In the genomic region with DNA sequence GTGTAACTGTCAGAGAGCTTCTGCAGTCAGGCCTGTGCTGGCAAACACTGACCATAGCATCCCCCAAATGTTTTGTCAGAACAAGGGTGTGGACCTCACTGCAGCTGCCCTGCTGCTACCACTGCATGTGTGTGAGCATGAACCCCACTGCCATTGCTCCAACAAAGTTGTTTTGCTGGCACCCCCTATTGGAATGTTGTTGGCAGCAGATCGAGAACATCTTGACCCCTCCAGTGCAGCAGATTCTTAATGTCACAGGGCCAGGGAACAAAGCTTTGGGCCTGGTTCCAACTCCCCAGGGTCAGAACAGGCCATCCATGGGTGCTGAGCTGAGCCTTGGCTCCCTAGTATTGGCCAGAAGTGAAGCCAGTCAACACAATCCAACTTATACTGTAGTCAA, we compare ENCODE assay signal across 22 cellular contexts.
DNase-seq lines count a peak whose midpoint lies in the region; ATAC-seq and TF ChIP-seq lines count a peak whose summit lies in the region.
"Had no signal": no experiment of that assay in that cellular context is flagged by ENCODE, and none has a peak within 500 bp of the region (broad histone marks: within the 10 kb centered on the region; RNA-seq: fewer than 3 reads in every experiment).

No MANE protein-coding gene starts in this region.

- no peaks in the 10 kb centered on the region for H3K27me3 Mint-ChIP-seq in H9 (ENCODE audit: low read depth)
- H3K27me3 Mint-ChIP-seq: CD4-positive, alpha-beta memory T cell; CD4-positive, CD25-positive, alpha-beta regulatory T cell; CD8-positive, alpha-beta memory T cell had no signal

- no peak overlapping the region for H3K18ac ChIP-seq in H9 (ENCODE audit: insufficient read length, low read depth, low read length)

- H3K27ac Mint-ChIP-seq in H9 = peak overlapping the region in 1 of 3 experiments; percentile 15; a peak in 1 of 7 replicates
- H3K27ac Mint-ChIP-seq: CD14-positive monocyte; CD4-positive, alpha-beta memory T cell; CD4-positive, CD25-positive, alpha-beta regulatory T cell; CD8-positive, alpha-beta memory T cell had no signal

- DNase-seq in DND-41 (no peak), H9 (no peak), Panc1 (ENCODE audit: low read depth, low spot score) (no peak), gastrocnemius medialis (peak; percentile 6 to 39)
- no peak for DNase-seq in activated CD4-positive, alpha-beta T cell treated with anti-CD3 and anti-CD28 coated beads, Interleukin-2, amount 50 U/mL, for 4 hours
- DNase-seq: 8988T; ACHN; BE2C; C1 segment of cervical spinal cord; CD4-positive, alpha-beta memory T cell; CD4-positive, CD25-positive, alpha-beta regulatory T cell; CD8-positive, alpha-beta memory T cell; COR-L47; DMS 273 treated with DMSO at 0.1 percent for 48 hours; DMS153; DMS53; DMS79; GF-D8 had no signal

- no peak overlapping the region for H2BK120ac ChIP-seq in H9 (ENCODE audit: low read depth, low read length, poor library complexity, severe bottlenecking)

- no peak for TF ChIP-seq POLR2A in gastrocnemius medialis (IDR thresholded peaks at IDR 0.05)

- WGBS in H9 (ENCODE audit: extremely low coverage, insufficient read length, low lambda C conversion rate) = no CpG with 5 or more reads among the region's 1 CpG

- no peak overlapping the region for H2AFZ ChIP-seq in DND-41 (ENCODE audit: low read depth, low read length)
- no peak overlapping the region for H2AFZ ChIP-seq in H9 (ENCODE audit: low read length)

- H3K4me1 ChIP-seq in DND-41 (ENCODE audit: insufficient read depth, low read length) (peaks cover 26% of the 10 kb centered on the region), H9 (ENCODE audit: insufficient read depth, low read length) (no peaks in the 10 kb centered on the region), Panc1 (ENCODE audit: control insufficient read depth, insufficient read depth, low read length) (no peaks in the 10 kb centered on the region), gastrocnemius medialis (no peaks in the 10 kb centered on the region)
- H3K4me1 ChIP-seq: BE2C, BLaER1 had no signal

- no peak for TF ChIP-seq CTCF in DND-41 (IDR thresholded peaks at IDR 0.05; ENCODE audit: borderline replicate concordance, extremely low read depth, low read length, poor library complexity, severe bottlenecking)
- no peak for TF ChIP-seq CTCF in H9 (conservative IDR thresholded peaks at IDR 0.05)
- no peak for TF ChIP-seq CTCF in Panc1 (IDR thresholded peaks at IDR 0.05)
- TF ChIP-seq CTCF in gastrocnemius medialis (IDR thresholded peaks at IDR 0.05 in 4 of 5, conservative IDR thresholded peaks at IDR 0.05 in 1 of 5) = no peak

- H3K79me1 ChIP-seq in H9 (ENCODE audit: insufficient read depth, low read depth, low read length, poor library complexity, severe bottlenecking) = no peaks in the 10 kb centered on the region

- no peaks in the 10 kb centered on the region for H3K23me2 ChIP-seq in H9 (ENCODE audit: insufficient read length, low read depth, low read length, poor library complexity, severe bottlenecking)

- no peak overlapping the region for H4K5ac ChIP-seq in H9 (ENCODE audit: insufficient read length, low read depth, low read length)

- H3K9me3 ChIP-seq in DND-41 (ENCODE audit: insufficient read depth, low read length, severe bottlenecking) (peaks cover 25% of the 10 kb centered on the region), H9 (ENCODE audit: control insufficient read depth, low read depth, low read length) (peaks cover 5% of the 10 kb centered on the region), Panc1 (ENCODE audit: control insufficient read depth, insufficient read depth, low read depth, low read length) (no peaks in the 10 kb centered on the region), gastrocnemius medialis (peaks cover 0 to 7% (median 0%) of the 10 kb centered on the region in 3 donors)
- H3K9me3 ChIP-seq: BE2C had no signal

- CTCF ChIA-PET in Panc1 (lab: Charles Lee) = no interaction called here

- H3K4me3 Mint-ChIP-seq in H9 = no peak overlapping the region
- H3K4me3 Mint-ChIP-seq: CD14-positive monocyte; CD4-positive, alpha-beta memory T cell; CD4-positive, CD25-positive, alpha-beta regulatory T cell; CD8-positive, alpha-beta memory T cell had no signal

- H4K91ac ChIP-seq in H9 (ENCODE audit: insufficient read length, low read depth, low read length) = no peak overlapping the region

- H3K27me3 ChIP-seq in DND-41 (ENCODE audit: insufficient read depth, low read length, poor library complexity) (no peaks in the 10 kb centered on the region), H9 (ENCODE audit: insufficient read depth, low read length) (no peaks in the 10 kb centered on the region), Panc1 (ENCODE audit: control insufficient read depth, insufficient read depth, low read length) (no peaks in the 10 kb centered on the region), gastrocnemius medialis (no peaks in the 10 kb centered on the region)
- H3K27me3 ChIP-seq: BE2C, BLaER1 had no signal

- H2BK20ac ChIP-seq in H9 (ENCODE audit: low read depth, low read length, poor library complexity, severe bottlenecking) = no peak overlapping the region

- H3K4me1 Mint-ChIP-seq in H9 = no peaks in the 10 kb centered on the region; a peak in 1 of 4 replicates
- H3K4me1 Mint-ChIP-seq: CD14-positive monocyte; CD4-positive, alpha-beta memory T cell; CD4-positive, CD25-positive, alpha-beta regulatory T cell; CD8-positive, alpha-beta memory T cell had no signal

- H3K27ac ChIP-seq in DND-41 (ENCODE audit: low read length) = peak overlapping the region; percentile 28
- no peak overlapping the region for H3K27ac ChIP-seq in H9 (ENCODE audit: insufficient read length, low read depth, low read length)
- peak overlapping the region; percentile 51; the same call in 1 of the 2 replicates for H3K27ac ChIP-seq in Panc1 (ENCODE audit: low read length)
- H3K27ac ChIP-seq in gastrocnemius medialis = no peak overlapping the region
- H3K27ac ChIP-seq: BLaER1 had no signal

- H3K4me2 ChIP-seq in DND-41 (ENCODE audit: insufficient read depth, low read length) (no peak overlapping the region), H9 (ENCODE audit: insufficient read depth, insufficient read length, low read length) (no peak overlapping the region)
- H3K4me2 ChIP-seq: BLaER1 had no signal

- no peak overlapping the region for H3K23ac ChIP-seq in H9 (ENCODE audit: insufficient read length, low read depth, low read length)

- H3K9ac ChIP-seq in DND-41 (ENCODE audit: low read depth, low read length) (no peak overlapping the region), H9 (ENCODE audit: extremely low read depth, insufficient read length, low read length) (no peak overlapping the region)
- H3K9ac ChIP-seq: BLaER1 had no signal

- H3K9me3 Mint-ChIP-seq in H9 = peaks cover 37 to 38% of the 10 kb centered on the region in 2 experiments

- H2BK12ac ChIP-seq in H9 (ENCODE audit: insufficient read length, low read depth, low read length) = no peak overlapping the region

- POLR2A ChIA-PET in Panc1 (lab: Charles Lee) = no interaction called here

- no peak overlapping the region for H3K4ac ChIP-seq in H9 (ENCODE audit: low read depth, low read length)

- no peak overlapping the region for H4K8ac ChIP-seq in H9 (replicated peaks; ENCODE audit: insufficient read length, low read depth, low read length)

- no peak overlapping the region for H3T11ph ChIP-seq in H9 (ENCODE audit: low read length)

- in situ Hi-C loops in Panc1 (cut with HindIII; ENCODE audit: low pct_unique_long_range_greater_than_20kb, low sequenced_read_pairs) = no loop called here
- in situ Hi-C loops in gastrocnemius medialis (cut with MboI; ENCODE audit: low sequenced_read_pairs in 4 of 4) = no loop called here

- peaks cover 10 to 37% (median 12%) of the 10 kb centered on the region in 3 experiments for H3K36me3 Mint-ChIP-seq in H9 (ENCODE audit: insufficient read depth in 1 of 3, low read depth in 3 of 3)
- H3K36me3 Mint-ChIP-seq: CD14-positive monocyte; CD4-positive, CD25-positive, alpha-beta regulatory T cell; CD8-positive, alpha-beta memory T cell had no signal

- 0 out of 2 replicates have a peak overlapping the region, but pooled peaks have one; percentile 80 for H2BK15ac ChIP-seq in H9 (ENCODE audit: low read depth, low read length)

- H3K36me3 ChIP-seq in DND-41 (ENCODE audit: insufficient read depth, low read length) (no peaks in the 10 kb centered on the region), Panc1 (ENCODE audit: control insufficient read depth, insufficient read depth, low read length) (no peaks in the 10 kb centered on the region), gastrocnemius medialis (no peaks in the 10 kb centered on the region)
- H3K36me3 ChIP-seq: BE2C, BLaER1 had no signal

- H3K14ac ChIP-seq in H9 (ENCODE audit: insufficient read depth, low read length) = no peak overlapping the region

- H3K56ac ChIP-seq in H9 (ENCODE audit: insufficient read length, low read depth, low read length) = no peak overlapping the region

- H4K20me1 ChIP-seq in DND-41 (ENCODE audit: insufficient read depth, low read length) = no peaks in the 10 kb centered on the region
- no peaks in the 10 kb centered on the region for H4K20me1 ChIP-seq in H9 (ENCODE audit: control insufficient read depth, insufficient read depth, insufficient read length)
- H4K20me1 ChIP-seq: BLaER1 had no signal

- no TSS peak for BruUV-seq in Panc1 (replicated peaks; lab: Mats Ljungman, UMichigan)

- H2AK5ac ChIP-seq in H9 (ENCODE audit: insufficient read length, low read length) = no peak overlapping the region

- H2BK5ac ChIP-seq in H9 (ENCODE audit: insufficient read length, low read length) = no peak overlapping the region

- ATAC-seq in DND-41 (ENCODE audit: insufficient read depth, low read depth) (no peak), Panc1 (no peak), gastrocnemius medialis (peak; percentile 44 to 73), HG03571 (IDR thresholded peaks at IDR 0.05; ENCODE audit: unreplicated experiment) (no peak), HG02623 (IDR thresholded peaks at IDR 0.05; ENCODE audit: unreplicated experiment) (no peak)

- intact Hi-C loops in Panc1 (cut with micrococcal nuclease; ENCODE audit: unreplicated experiment) = no loop called here
- intact Hi-C loops in gastrocnemius medialis (cut with DNase I; ENCODE audit: low total_unique reads) = no loop called here

- no peaks in the 10 kb centered on the region for H3K79me2 ChIP-seq in DND-41 (ENCODE audit: insufficient read depth, low read length)
- H3K79me2 ChIP-seq in H9 (ENCODE audit: insufficient read depth, low read length) = no peaks in the 10 kb centered on the region

- no peak overlapping the region for H3K4me3 ChIP-seq in DND-41 (ENCODE audit: low read depth in 1 of 2, low read length in 2 of 2)
- no peak overlapping the region for H3K4me3 ChIP-seq in Panc1 (ENCODE audit: low read depth in 2 of 2, low read length in 2 of 2)
- H3K4me3 ChIP-seq in gastrocnemius medialis = no peak overlapping the region
- H3K4me3 ChIP-seq: BLaER1 had no signal

Comparison
In these comparisons a context has a peak if more than half of its experiments do, and no peak if none do; other contexts are left out.
1. ATAC-seq: peak in gastrocnemius medialis (2 of 2); none in DND-41 (single experiment), Panc1 (single experiment), HG03571 (single experiment) and HG02623 (single experiment).
2. DNase-seq: peak in gastrocnemius medialis (2 of 2); none in DND-41 (single experiment), H9 (single experiment), Panc1 (single experiment) and activated CD4-positive, alpha-beta T cell treated with anti-CD3 and anti-CD28 coated beads, Interleukin-2, amount 50 U/mL, for 4 hours (0 of 2).
3. H3K27ac ChIP-seq: peak in DND-41 (single experiment) and Panc1 (single experiment); none in H9 (single experiment) and gastrocnemius medialis (0 of 4).